Comparison of ENCODE assay signal across 13 cellular contexts in genomic region chr10:75461672-75462649, GRCh38. TPM values are rescaled to one million over a fixed set of nuclear protein-coding genes. Genes with fewer than 3 reads are reported as not detected.
"Had no signal": no experiment of that assay in that cellular context is flagged by ENCODE, and none has a peak within 500 bp of the region (broad histone marks: within the 10 kb centered on the region; RNA-seq: fewer than 3 reads in every experiment).

No MANE protein-coding gene starts in this region.

- H3K9me3 Mint-ChIP-seq: activated CD4-positive, alpha-beta T cell treated with anti-CD3 and anti-CD28 coated beads, Interleukin-2, amount 10 ng/mL, durations not matched to agents 7 days and 5 days; memory B cell; nephron had no signal

- ATAC-seq: heart left ventricle, left lung, pancreas had no signal

- H3K27ac ChIP-seq: cardiac muscle cell, heart left ventricle, left lung, pancreas, stomach, thoracic aorta had no signal

- H3K27ac Mint-ChIP-seq: activated CD4-positive, alpha-beta T cell treated with anti-CD3 and anti-CD28 coated beads, Interleukin-2, amount 10 ng/mL, durations not matched to agents 7 days and 5 days; memory B cell had no signal

- H3K36me3 ChIP-seq: cardiac muscle cell, heart left ventricle, left lung, pancreas, thoracic aorta had no signal

- H3K9me3 ChIP-seq: heart left ventricle, left lung, pancreas, stomach, thoracic aorta had no signal

- H3K4me1 Mint-ChIP-seq: activated CD4-positive, alpha-beta T cell treated with anti-CD3 and anti-CD28 coated beads, Interleukin-2, amount 10 ng/mL, durations not matched to agents 7 days and 5 days; memory B cell had no signal

- DNase-seq: activated CD4-positive, alpha-beta T cell treated with anti-CD3 and anti-CD28 coated beads, Interleukin-2, amount 10 ng/mL, durations not matched to agents 7 days and 5 days; activated CD8-positive, alpha-beta memory T cell treated with anti-CD3 and anti-CD28 coated beads for 24 hours; activated naive CD4-positive, alpha-beta T cell treated with Interleukin-2 at 50 U/mL for 16 hours; heart left ventricle; left lung; pancreas; stimulated activated CD4-positive, alpha-beta T cell treated with anti-CD3 and anti-CD28 coated beads, Interleukin-4, amount 100 ng/mL, for 4 hours; stomach had no signal

- H3K4me3 Mint-ChIP-seq: activated CD4-positive, alpha-beta T cell treated with anti-CD3 and anti-CD28 coated beads, Interleukin-2, amount 10 ng/mL, durations not matched to agents 7 days and 5 days; memory B cell; nephron had no signal

- H3K36me3 Mint-ChIP-seq: memory B cell had no signal

- H3K4me3 ChIP-seq: cardiac muscle cell, heart left ventricle, left lung, pancreas, stomach, thoracic aorta had no signal

- H3K27me3 ChIP-seq: cardiac muscle cell, heart left ventricle, left lung, pancreas, stomach had no signal

RNA-seq across cellular contexts. Expression of gene LRMDA, which starts 30.5 kb away (rescaled TPM):
- total RNA-seq: activated CD4-positive, alpha-beta T cell treated with anti-CD3 and anti-CD28 coated beads, Interleukin-2, amount 10 ng/mL, durations not matched to agents 7 days and 5 days had no signal
- polyA plus RNA-seq: keratinocyte had no signal
